Comparison of ENCODE assay signal across 1 cellular context in the genomic region with DNA sequence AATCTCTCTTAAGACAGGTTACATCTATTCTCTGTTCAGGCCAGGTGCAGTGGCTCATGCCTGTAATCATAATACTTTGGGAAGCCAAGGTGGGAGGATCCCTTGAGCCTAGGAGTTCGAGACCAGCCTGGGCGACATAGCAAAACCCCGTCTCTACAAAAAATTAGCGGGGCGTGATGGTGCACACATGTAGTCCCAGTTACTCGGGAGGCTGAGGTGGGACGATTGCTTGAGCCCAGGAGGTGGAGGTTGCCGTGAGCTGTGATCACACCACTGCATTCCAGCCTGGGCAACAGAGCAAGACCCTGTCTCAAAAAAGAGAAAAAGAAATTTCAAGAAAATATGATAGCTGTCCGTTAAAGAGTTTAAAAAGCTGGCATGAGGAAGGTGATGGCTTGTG.
TF ChIP-seq lines count a peak whose summit lies in the region.

No MANE protein-coding gene starts in this region.

TF ChIP-seq in IMR-90, 13 proteins besides CTCF, POLR2A, EP300 and RAD21:
- TF ChIP-seq, protein P1, sequence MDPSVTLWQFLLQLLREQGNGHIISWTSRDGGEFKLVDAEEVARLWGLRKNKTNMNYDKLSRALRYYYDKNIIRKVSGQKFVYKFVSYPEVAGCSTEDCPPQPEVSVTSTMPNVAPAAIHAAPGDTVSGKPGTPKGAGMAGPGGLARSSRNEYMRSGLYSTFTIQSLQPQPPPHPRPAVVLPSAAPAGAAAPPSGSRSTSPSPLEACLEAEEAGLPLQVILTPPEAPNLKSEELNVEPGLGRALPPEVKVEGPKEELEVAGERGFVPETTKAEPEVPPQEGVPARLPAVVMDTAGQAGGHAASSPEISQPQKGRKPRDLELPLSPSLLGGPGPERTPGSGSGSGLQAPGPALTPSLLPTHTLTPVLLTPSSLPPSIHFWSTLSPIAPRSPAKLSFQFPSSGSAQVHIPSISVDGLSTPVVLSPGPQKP (IDR thresholded peaks at IDR 0.05; ENCODE audit: borderline replicate concordance, low read depth, low read length) = no peak
- no peak for TF ChIP-seq SMC3 (IDR thresholded peaks at IDR 0.05; ENCODE audit: low read depth, low read length)
- TF ChIP-seq RCOR1 (IDR thresholded peaks at IDR 0.05; ENCODE audit: insufficient replicate concordance, low read length) = no peak
- no peak for TF ChIP-seq CHD1 (IDR thresholded peaks at IDR 0.05; ENCODE audit: low read depth, low read length)
- no peak for TF ChIP-seq NFE2L2 (IDR thresholded peaks at IDR 0.05; ENCODE audit: low read depth, low read length)
- no peak for TF ChIP-seq MAFK (IDR thresholded peaks at IDR 0.05; ENCODE audit: low read depth, low read length)
- TF ChIP-seq BHLHE40 (IDR thresholded peaks at IDR 0.05; ENCODE audit: low read depth, low read length) = no peak
- no peak for TF ChIP-seq CEBPB (IDR thresholded peaks at IDR 0.05; ENCODE audit: low read depth, low read length)
- no peak for TF ChIP-seq RFX5 (IDR thresholded peaks at IDR 0.05; ENCODE audit: low read depth, low read length)
- no peak for TF ChIP-seq MXI1 (IDR thresholded peaks at IDR 0.05; ENCODE audit: borderline replicate concordance, low read depth, low read length)
- no peak for TF ChIP-seq FOS (IDR thresholded peaks at IDR 0.05; ENCODE audit: low read depth, low read length)
- no peak for TF ChIP-seq MAZ (IDR thresholded peaks at IDR 0.05; ENCODE audit: borderline replicate concordance, low read depth, low read length)
- TF ChIP-seq, protein P2, sequence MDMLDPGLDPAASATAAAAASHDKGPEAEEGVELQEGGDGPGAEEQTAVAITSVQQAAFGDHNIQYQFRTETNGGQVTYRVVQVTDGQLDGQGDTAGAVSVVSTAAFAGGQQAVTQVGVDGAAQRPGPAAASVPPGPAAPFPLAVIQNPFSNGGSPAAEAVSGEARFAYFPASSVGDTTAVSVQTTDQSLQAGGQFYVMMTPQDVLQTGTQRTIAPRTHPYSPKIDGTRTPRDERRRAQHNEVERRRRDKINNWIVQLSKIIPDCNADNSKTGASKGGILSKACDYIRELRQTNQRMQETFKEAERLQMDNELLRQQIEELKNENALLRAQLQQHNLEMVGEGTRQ (IDR thresholded peaks at IDR 0.05; ENCODE audit: low read depth, low read length) = no peak
